In the genomic region with DNA sequence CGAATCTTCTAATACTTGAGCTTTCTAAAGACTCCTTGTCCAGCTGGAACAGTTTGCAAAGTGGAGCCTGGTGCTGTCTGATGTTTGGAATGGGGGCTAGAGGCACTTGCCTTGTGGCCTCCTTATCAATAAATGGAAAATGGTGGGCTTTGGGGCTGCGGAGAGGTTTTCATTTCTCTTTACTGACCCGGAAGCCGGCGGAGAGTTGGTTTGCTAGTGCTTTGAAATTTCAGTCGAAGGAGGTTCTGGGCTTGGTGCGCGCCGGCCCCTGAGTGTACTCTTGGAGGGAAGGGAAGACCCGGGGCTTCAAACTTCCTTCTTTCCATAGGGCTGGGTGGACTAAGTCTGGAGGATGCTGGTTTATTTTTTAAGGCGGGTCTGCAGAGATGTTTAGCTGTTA, we compare ENCODE assay signal across 8 cellular contexts. TPM values are rescaled to one million over a fixed set of nuclear protein-coding genes. Genes with fewer than 3 reads are reported as not detected.
DNase-seq lines count a peak whose midpoint lies in the region; ATAC-seq and TF ChIP-seq lines count a peak whose summit lies in the region.

No MANE protein-coding gene starts in this region.

- no peaks in the 10 kb centered on the region for H3K36me3 ChIP-seq in HUES6 (ENCODE audit: control insufficient read depth, insufficient read depth, low read length)
- no peaks in the 10 kb centered on the region for H3K36me3 ChIP-seq in WERI-Rb-1
- no peaks in the 10 kb centered on the region for H3K36me3 ChIP-seq in duodenal mucosa (ENCODE audit: control insufficient read depth in 1 of 2, insufficient read depth in 2 of 2, low read length in 2 of 2)
- no peaks in the 10 kb centered on the region for H3K36me3 ChIP-seq in mucosa of descending colon (ENCODE audit: low read depth)

- H3K4me3 ChIP-seq in HUES6 (ENCODE audit: low read depth, low read length) (peak overlapping the region; percentile 90), WERI-Rb-1 (ENCODE audit: low read depth, low read length) (peak overlapping the region; percentile 68), duodenal mucosa (ENCODE audit: low read depth in 1 of 2, low read length in 2 of 2) (peak overlapping the region; percentile 92 to 100), mucosa of descending colon (peak overlapping the region; percentile 40)

- H3K9me3 ChIP-seq in HUES6 (ENCODE audit: control insufficient read depth, insufficient read depth, low read depth, low read length), result peaks cover 27% of the 10 kb centered on the region
- H3K9me3 ChIP-seq in WERI-Rb-1 (ENCODE audit: severe bottlenecking), result no peaks in the 10 kb centered on the region
- H3K9me3 ChIP-seq in duodenal mucosa (ENCODE audit: control insufficient read depth in 1 of 2, low read length in 2 of 2), result peaks cover 0 to 2% of the 10 kb centered on the region in 2 donors
- H3K9me3 ChIP-seq in mucosa of descending colon, result no peaks in the 10 kb centered on the region

- peak; percentile 34 for DNase-seq in COLO668 (lab: John Stamatoyannopoulos, UW; ENCODE audit: unreplicated experiment)
- no peak for DNase-seq in WERI-Rb-1
- peak; percentile 54 to 62 (median 56) for DNase-seq in mucosa of descending colon
- peak in 11 of 49 donors; percentile 1 to 46 (median 6) for DNase-seq in substantia nigra (lab: John Stamatoyannopoulos, UW)
- DNase-seq in cerebellum (ENCODE audit: low spot score), result no peak

- ATAC-seq in mucosa of descending colon (peak; percentile 4), HG03095 (IDR thresholded peaks at IDR 0.05; ENCODE audit: unreplicated experiment) (no peak)

- H3K4me1 ChIP-seq in HUES6 (ENCODE audit: control insufficient read depth, insufficient read depth, low read length), result peaks cover 8% of the 10 kb centered on the region; the same call in 1 of the 2 replicates
- peaks cover 31 to 36% of the 10 kb centered on the region in 2 donors for H3K4me1 ChIP-seq in duodenal mucosa (ENCODE audit: control insufficient read depth in 1 of 2, insufficient read depth in 2 of 2, low read length in 2 of 2)
- H3K4me1 ChIP-seq in mucosa of descending colon (ENCODE audit: low read depth), result peaks cover 14% of the 10 kb centered on the region

- H3K27ac ChIP-seq in HUES6 (ENCODE audit: low read depth, low read length) (no peak overlapping the region), WERI-Rb-1 (no peak overlapping the region), duodenal mucosa (ENCODE audit: low read depth, low read length) (peak overlapping the region; percentile 67), substantia nigra (ENCODE audit: low read depth, low read length, poor library complexity, severe bottlenecking) (peak overlapping the region; percentile 60)

- H3K9ac ChIP-seq in HUES6 (ENCODE audit: low read length) (peak overlapping the region; percentile 72), duodenal mucosa (ENCODE audit: low read depth in 1 of 2, low read length in 2 of 2) (peak overlapping the region; percentile 73 to 90)

- H3K27me3 ChIP-seq in HUES6 (ENCODE audit: control insufficient read depth, insufficient read depth, low read length) (no peaks in the 10 kb centered on the region), WERI-Rb-1 (ENCODE audit: insufficient read depth, low read depth, severe bottlenecking) (no peaks in the 10 kb centered on the region), duodenal mucosa (ENCODE audit: control insufficient read depth in 1 of 2, insufficient read depth in 2 of 2, low read length in 2 of 2) (no peaks in the 10 kb centered on the region)

- TF ChIP-seq CTCF in WERI-Rb-1 (IDR thresholded peaks at IDR 0.05; ENCODE audit: low read depth, low read length) (no peak), mucosa of descending colon (IDR thresholded peaks at IDR 0.05) (no peak)

- intact Hi-C loops in mucosa of descending colon (cut with DNase I, micrococcal nuclease), result no loop called here

RNA-seq across cellular contexts. Expression of a gene that starts 0.7 kb away (rescaled TPM):
- total RNA-seq in mucosa of descending colon (10 to 100 TPM; 17.5 to 29.7 (median 25.7) TPM), cerebellum (7.5 TPM)

Comparison
In these comparisons a context has a peak if more than half of its experiments do, and no peak if none do; other contexts are left out.
1. DNase-seq: peak in COLO668 (single experiment) and mucosa of descending colon (3 of 3); none in WERI-Rb-1 (single experiment) and cerebellum (single experiment).
2. H3K27ac ChIP-seq: peak in duodenal mucosa (single experiment) and substantia nigra (single experiment); none in HUES6 (single experiment) and WERI-Rb-1 (single experiment).
3. H3K4me3 ChIP-seq: peak in every context shown above with its lines; median percentile 96 in duodenal mucosa; 90 in HUES6; 68 in WERI-Rb-1; 40 in mucosa of descending colon.